ENCODE assay signal across 8 cellular contexts in the genomic region with DNA sequence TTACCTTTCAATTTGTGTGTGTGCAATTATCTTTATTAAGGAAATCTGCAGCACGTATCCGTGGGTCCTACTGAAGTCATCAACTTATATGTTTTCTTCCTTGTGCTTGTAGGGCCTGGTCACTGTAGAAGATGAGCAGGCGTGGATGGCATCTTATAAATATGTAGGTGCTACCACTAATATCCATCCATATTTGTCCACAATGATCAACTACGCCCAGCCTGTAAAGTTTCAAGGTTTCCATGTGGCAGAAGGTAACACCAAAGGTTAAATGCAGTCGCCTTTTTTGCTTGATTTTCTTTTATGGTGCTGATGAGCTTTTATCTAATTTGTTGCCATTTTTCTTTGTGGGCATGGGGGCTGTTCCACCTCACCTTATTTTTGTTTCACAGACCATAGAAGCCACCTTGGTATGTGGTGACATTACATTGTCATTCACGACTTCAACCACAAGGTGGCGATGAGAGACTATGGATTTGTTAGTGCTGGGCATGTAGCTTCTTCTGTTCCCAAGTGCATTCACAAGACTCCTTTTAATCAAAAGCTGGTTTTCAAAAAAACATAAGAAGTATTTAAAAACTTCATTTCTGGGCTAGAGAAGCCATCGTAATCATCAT.
DNase-seq lines count a peak whose midpoint lies in the region; ATAC-seq and TF ChIP-seq lines count a peak whose summit lies in the region.

No MANE protein-coding gene starts in this region.

- TF ChIP-seq CTCF in cardiac muscle cell (IDR thresholded peaks at IDR 0.05; ENCODE audit: low read depth, low read length) (peak; percentile 80), HEK293 (tag by site-specific recombination; IDR thresholded peaks at IDR 0.05) (peak; percentile 32; the same call in 1 of the 2 replicates), NB4 (IDR thresholded peaks at IDR 0.05; ENCODE audit: low read depth, low read length) (peak; percentile 74)

- CTCF ChIA-PET in HEK293 (lab: Yijun Ruan, JAX) = interaction anchor here (0.5 to 7.9 kb wide), 69 partner anchors 9 to 1230 kb away, joined by 3 to 234 read pairs (median 4); no protein-coding TSS in a partner anchor

- no peak for ATAC-seq in Right ventricle myocardium inferior
- ATAC-seq in left colon = peak; percentile 86

- no peak for TF ChIP-seq POLR2A in NB4 (IDR thresholded peaks at IDR 0.05; ENCODE audit: extremely low read depth, insufficient read length)

- H3K36me3 ChIP-seq in cardiac muscle cell (peaks cover 23% of the 10 kb centered on the region), HEK293 (ENCODE audit: control insufficient read depth in 2 of 2, insufficient read depth in 1 of 2, low read length in 2 of 2) (peaks cover 0 to under 1% of the 10 kb centered on the region in 2 experiments; a peak in 2 of 3 replicates)

- intact Hi-C loops in Right ventricle myocardium inferior (cut with DNase I) = loop anchor here (1.0 to 10.0 kb wide), 2 partner anchors 77 to 202 kb away; no protein-coding TSS in a partner anchor
- intact Hi-C loops in left colon (cut with DNase I, micrococcal nuclease) = loop anchor here in 1 of 2 donors (5.0 kb wide), 1 partner anchor 199 kb away; no protein-coding TSS in a partner anchor

- DNase-seq in cardiac muscle cell (ENCODE audit: low read depth in 1 of 2, low spot score in 1 of 2) (peak; percentile 72 to 80), Right ventricle myocardium inferior (ENCODE audit: missing footprints) (no peak), NB4 (ENCODE audit: low read depth) (peak; percentile 71), SW 1271 (lab: John Stamatoyannopoulos, UW) (peak; percentile 10 to 66), cerebellar cortex (ENCODE audit: low spot score) (peak; percentile 92), left colon (peak in 1 of 2 donors; percentile 52)
- peak; percentile 4 to 10 (median 9) for DNase-seq in stimulated activated CD4-positive, alpha-beta T cell treated with anti-CD3 and anti-CD28 coated beads, TNF-alpha, amount 100 ng/mL, for 48 hours (ENCODE audit: low read depth in 3 of 3)

- H3K27ac ChIP-seq in cardiac muscle cell (no peak overlapping the region), HEK293 (ENCODE audit: extremely low read depth, low read depth, low read length) (no peak overlapping the region)

- H3K27me3 ChIP-seq in cardiac muscle cell = no peaks in the 10 kb centered on the region

- H3K9me3 ChIP-seq in cardiac muscle cell (ENCODE audit: low read depth) = no peaks in the 10 kb centered on the region
- no peaks in the 10 kb centered on the region for H3K9me3 ChIP-seq in HEK293 (ENCODE audit: control insufficient read depth, insufficient read depth, low read depth, low read length)

- H3K4me3 ChIP-seq in cardiac muscle cell (no peak overlapping the region), HEK293 (ENCODE audit: low read depth, low read length) (no peak overlapping the region), NB4 (ENCODE audit: low read depth, low read length) (no peak overlapping the region)

- H3K4me1 ChIP-seq in cardiac muscle cell (ENCODE audit: low read depth) = peaks cover 5% of the 10 kb centered on the region
- no peaks in the 10 kb centered on the region for H3K4me1 ChIP-seq in HEK293 (ENCODE audit: control insufficient read depth, insufficient read depth, low read length)

- POLR2A ChIA-PET in HEK293 (lab: Yijun Ruan, JAX) = interaction anchor here (1.0 to 1.2 kb wide), 2 partner anchors 202 to 1027 kb away, joined by 3 read pairs; a partner anchor contains a TSS

TF ChIP-seq in HEK293, 187 proteins besides CTCF, POLR2A, EP300 and RAD21:
- no peak for TF ChIP-seq YY1 (tag by site-specific recombination; IDR thresholded peaks at IDR 0.05)
- TF ChIP-seq ZNF654 (tag by site-specific recombination; IDR thresholded peaks at IDR 0.05; ENCODE audit: low read depth) = peak; percentile 75
